9 cellular contexts compared by ENCODE assay signal in the genomic region with DNA sequence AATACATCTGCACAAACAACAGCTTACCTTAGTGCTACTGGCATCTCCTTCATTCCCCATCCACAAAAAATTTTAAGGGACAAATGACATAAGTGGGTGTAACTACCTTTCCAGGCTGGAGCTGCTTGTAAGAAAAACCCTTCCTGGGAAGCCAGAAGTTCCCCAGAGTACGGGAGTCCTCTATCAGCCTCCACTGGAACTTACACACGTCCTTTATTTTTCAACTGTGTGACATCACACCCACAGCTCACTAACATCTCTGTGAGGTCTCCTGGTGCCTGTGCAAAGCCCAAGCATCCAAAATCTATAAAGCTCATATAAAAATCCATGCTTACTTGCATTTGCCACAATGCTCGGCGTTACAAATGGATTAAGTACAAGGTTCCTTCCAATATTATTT. TPM values are rescaled to one million over a fixed set of nuclear protein-coding genes. Genes with fewer than 3 reads are reported as not detected.
DNase-seq lines count a peak whose midpoint lies in the region; ATAC-seq and TF ChIP-seq lines count a peak whose summit lies in the region.
"Had no signal": no experiment of that assay in that cellular context is flagged by ENCODE, and none has a peak within 500 bp of the region (broad histone marks: within the 10 kb centered on the region; RNA-seq: fewer than 3 reads in every experiment).

No MANE protein-coding gene starts in this region.

- DNase-seq in CD4-positive, CD25-positive, alpha-beta regulatory T cell = no peak
- DNase-seq in LNCaP clone FGC (ENCODE audit: low read depth) (no peak), cardiac fibroblast (ENCODE audit: low read depth in 2 of 2) (peak; percentile 25 to 55), neural crest cell (ENCODE audit: low read depth, low spot score) (no peak), mucosa of descending colon (no peak)
- no peak for DNase-seq in activated CD4-positive, CD25-positive, alpha-beta regulatory T cell (lab: John Stamatoyannopoulos, UW)
- no peak for DNase-seq in stimulated activated CD4-positive, alpha-beta T cell treated with anti-CD3 and anti-CD28 coated beads, Interleukin-1b, Interleukin-23, amount 100 ng/mL, for 48 hours
- DNase-seq: GOT3 had no signal

- H3K9me3 ChIP-seq in CD4-positive, CD25-positive, alpha-beta regulatory T cell (ENCODE audit: control insufficient read depth in 2 of 2, low read length in 2 of 2) = no peaks in the 10 kb centered on the region
- no peaks in the 10 kb centered on the region for H3K9me3 ChIP-seq in mucosa of descending colon

- H3K27me3 Mint-ChIP-seq in CD4-positive, CD25-positive, alpha-beta regulatory T cell = no peaks in the 10 kb centered on the region
- H3K27me3 Mint-ChIP-seq in neural crest cell (ENCODE audit: low read depth) = no peaks in the 10 kb centered on the region

- TF ChIP-seq CTCF in LNCaP clone FGC (IDR thresholded peaks at IDR 0.05; ENCODE audit: control insufficient read depth, extremely low read depth, insufficient read depth) (no peak), cardiac fibroblast (IDR thresholded peaks at IDR 0.05; ENCODE audit: low read depth, low read length) (no peak), neural crest cell (conservative IDR thresholded peaks at IDR 0.05) (no peak), mucosa of descending colon (IDR thresholded peaks at IDR 0.05) (no peak)

- peak overlapping the region; percentile 90 to 91 (median 90) for H3K27ac Mint-ChIP-seq in CD4-positive, CD25-positive, alpha-beta regulatory T cell
- no peak overlapping the region for H3K27ac Mint-ChIP-seq in neural crest cell (ENCODE audit: unreplicated experiment)

- no peak for ATAC-seq in CD4-positive, CD25-positive, alpha-beta regulatory T cell (ENCODE audit: low read depth in 2 of 2)
- ATAC-seq in mucosa of descending colon (no peak), GM18502 (IDR thresholded peaks at IDR 0.05; ENCODE audit: poor library complexity, unreplicated experiment) (no peak)

- H3K4me1 ChIP-seq in CD4-positive, CD25-positive, alpha-beta regulatory T cell (ENCODE audit: control insufficient read depth, insufficient read depth, low read length, poor library complexity, severe bottlenecking) = peaks cover 91% of the 10 kb centered on the region
- H3K4me1 ChIP-seq in mucosa of descending colon (ENCODE audit: low read depth) = peaks cover 67% of the 10 kb centered on the region

- peak overlapping the region in 3 of 4 donors; percentile 79 to 81 (median 79) for H3K4me3 Mint-ChIP-seq in CD4-positive, CD25-positive, alpha-beta regulatory T cell
- peak overlapping the region; percentile 44 for H3K4me3 Mint-ChIP-seq in neural crest cell

- H3K36me3 Mint-ChIP-seq in CD4-positive, CD25-positive, alpha-beta regulatory T cell = peaks cover 5% of the 10 kb centered on the region
- peaks cover 2% of the 10 kb centered on the region for H3K36me3 Mint-ChIP-seq in neural crest cell (ENCODE audit: low read depth)

- H3K27me3 ChIP-seq in CD4-positive, CD25-positive, alpha-beta regulatory T cell (ENCODE audit: control insufficient read depth, insufficient read depth, low read length) = no peaks in the 10 kb centered on the region

- peak overlapping the region; percentile 72 for H3K27ac ChIP-seq in CD4-positive, CD25-positive, alpha-beta regulatory T cell (ENCODE audit: insufficient read depth, low read length, poor library complexity, severe bottlenecking)

- intact Hi-C loops in mucosa of descending colon (cut with DNase I, micrococcal nuclease) = loop anchor here in 1 of 2 donors (10.0 kb wide), 1 partner anchor 48 kb away; no protein-coding TSS in a partner anchor

- peak overlapping the region; percentile 90 for H3K4me3 ChIP-seq in CD4-positive, CD25-positive, alpha-beta regulatory T cell (ENCODE audit: low read depth, low read length)
- H3K4me3 ChIP-seq in LNCaP clone FGC (ENCODE audit: low read depth, low read length) (peak overlapping the region; percentile 42), cardiac fibroblast (replicated peaks in 1 of 2; ENCODE audit: low read depth in 2 of 2, low read length in 2 of 2) (no peak overlapping the region), mucosa of descending colon (no peak overlapping the region)

- H3K4me1 Mint-ChIP-seq in CD4-positive, CD25-positive, alpha-beta regulatory T cell = peaks cover 0 to 45% (median 23%) of the 10 kb centered on the region in 4 donors
- peaks cover 52% of the 10 kb centered on the region for H3K4me1 Mint-ChIP-seq in neural crest cell

- no peaks in the 10 kb centered on the region for H3K9me3 Mint-ChIP-seq in CD4-positive, CD25-positive, alpha-beta regulatory T cell
- no peaks in the 10 kb centered on the region for H3K9me3 Mint-ChIP-seq in neural crest cell

- H3K36me3 ChIP-seq in CD4-positive, CD25-positive, alpha-beta regulatory T cell (ENCODE audit: control insufficient read depth, insufficient read depth, low read length) = no peaks in the 10 kb centered on the region
- no peaks in the 10 kb centered on the region for H3K36me3 ChIP-seq in mucosa of descending colon (ENCODE audit: low read depth)

RNA-seq across cellular contexts. Expression of a gene that starts 27.6 kb away (rescaled TPM):
- total RNA-seq in CD4-positive, CD25-positive, alpha-beta regulatory T cell = 81.3 TPM
- polyA plus RNA-seq in CD4-positive, CD25-positive, alpha-beta regulatory T cell = 10 to 100 TPM; 46.7 to 67.6 (median 64.4) TPM
- total RNA-seq in neural crest cell (167 and 178 TPM in 2 replicates), mucosa of descending colon (100 to 1,000 TPM in 1 of 3 donors, 10 to 100 TPM in 2; 72.1 to 180 (median 75.3) TPM)

Comparison
In these comparisons a context has a peak if more than half of its experiments do, and no peak if none do; other contexts are left out.
1. DNase-seq: peak in cardiac fibroblast (2 of 2); none in CD4-positive, CD25-positive, alpha-beta regulatory T cell (0 of 3), LNCaP clone FGC (single experiment), neural crest cell (single experiment), mucosa of descending colon (0 of 3), activated CD4-positive, CD25-positive, alpha-beta regulatory T cell (0 of 4) and stimulated activated CD4-positive, alpha-beta T cell treated with anti-CD3 and anti-CD28 coated beads, Interleukin-1b, Interleukin-23, amount 100 ng/mL, for 48 hours (single experiment).
2. H3K4me3 ChIP-seq: peak in CD4-positive, CD25-positive, alpha-beta regulatory T cell (single experiment) and LNCaP clone FGC (single experiment); none in cardiac fibroblast (0 of 2) and mucosa of descending colon (single experiment).